In the genomic region with DNA sequence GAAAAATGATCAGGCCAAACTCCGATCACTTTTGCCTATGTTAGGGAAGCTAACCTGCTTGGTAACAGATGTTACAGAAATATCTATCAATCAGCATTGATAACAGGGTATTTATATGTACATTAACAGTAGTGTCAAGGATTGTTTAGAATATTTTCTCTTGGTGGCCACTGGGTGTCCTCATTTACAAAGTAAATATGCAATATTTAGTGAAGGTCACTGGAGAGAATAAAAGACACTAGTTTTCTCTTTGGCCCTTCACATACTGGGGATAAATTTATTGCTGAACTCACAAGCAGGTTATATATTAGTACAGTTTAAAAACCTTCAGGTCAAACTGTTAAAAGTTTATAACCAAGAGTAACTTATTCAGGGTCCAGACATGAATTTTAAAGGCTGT, we compare ENCODE assay signal across 8 cellular contexts.
DNase-seq lines count a peak whose midpoint lies in the region; ATAC-seq and TF ChIP-seq lines count a peak whose summit lies in the region.

No MANE protein-coding gene starts in this region.

- 44 to 50% methylated on average over 1 of the region's 1 CpG for WGBS in body of pancreas, 2 donors
- WGBS in liver = 92% methylated on average over 1 of the region's 1 CpG

- DNase-seq in activated CD8-positive, alpha-beta memory T cell treated with anti-CD3 and anti-CD28 coated beads, Interleukin-2, amount 10 ng/mL, durations not matched to agents 7 days and 5 days = no peak
- no peak for DNase-seq in activated CD8-positive, alpha-beta memory T cell treated with anti-CD3 and anti-CD28 coated beads, Interleukin-2, amount 50 U/mL, for 48 hours
- no peak for DNase-seq in body of pancreas
- DNase-seq in GM19240 (ENCODE audit: insufficient read length, low spot score) = no peak
- DNase-seq in NK-92 (lab: John Stamatoyannopoulos, UW; ENCODE audit: unreplicated experiment) = no peak
- no peak for DNase-seq in T-helper 9 cell

- H3K27me3 ChIP-seq in body of pancreas (no peaks in the 10 kb centered on the region), liver (ENCODE audit: control insufficient read depth in 4 of 4, insufficient read depth in 4 of 4, low read length in 3 of 4) (no peaks in the 10 kb centered on the region)

- TF ChIP-seq POLR2A in body of pancreas (IDR thresholded peaks at IDR 0.05) = no peak

- peak; percentile 69 to 73 for TF ChIP-seq RAD21 in liver (IDR thresholded peaks at IDR 0.05)

- peak; percentile 58 for ATAC-seq in activated CD8-positive, alpha-beta memory T cell treated with anti-CD3 and anti-CD28 coated beads, Interleukin-2, amount 10 ng/mL, durations not matched to agents 7 days and 5 days
- no peak for ATAC-seq in body of pancreas

- no peak overlapping the region for H3K9ac ChIP-seq in liver (ENCODE audit: low read depth in 1 of 2, low read length in 2 of 2)

- H3K9me3 ChIP-seq in body of pancreas (no peaks in the 10 kb centered on the region), liver (ENCODE audit: control insufficient read depth in 4 of 4, low read length in 3 of 4) (no peaks in the 10 kb centered on the region)

- H3K36me3 ChIP-seq in body of pancreas (replicated peaks in 1 of 2; ENCODE audit: insufficient read depth in 1 of 2, low read depth in 2 of 2) = no peaks in the 10 kb centered on the region
- peaks cover 0 to 12% (median 0%) of the 10 kb centered on the region in 4 donors for H3K36me3 ChIP-seq in liver (ENCODE audit: control insufficient read depth in 4 of 4, insufficient read depth in 3 of 4, low read depth in 1 of 4, low read length in 3 of 4)

- peaks cover 2% of the 10 kb centered on the region for H3K4me1 Mint-ChIP-seq in activated CD8-positive, alpha-beta memory T cell treated with anti-CD3 and anti-CD28 coated beads, Interleukin-2, amount 10 ng/mL, durations not matched to agents 7 days and 5 days

- peaks cover 1% of the 10 kb centered on the region for H3K36me3 Mint-ChIP-seq in activated CD8-positive, alpha-beta memory T cell treated with anti-CD3 and anti-CD28 coated beads, Interleukin-2, amount 10 ng/mL, durations not matched to agents 7 days and 5 days

- H3K4me1 ChIP-seq in body of pancreas (peaks cover 29% of the 10 kb centered on the region), liver (ENCODE audit: control insufficient read depth in 4 of 4, insufficient read depth in 4 of 4, low read length in 3 of 4) (peaks cover 0 to 7% (median 2%) of the 10 kb centered on the region in 4 donors)

- H3K4me3 ChIP-seq in body of pancreas = no peak overlapping the region
- H3K4me3 ChIP-seq in liver (ENCODE audit: low read depth in 1 of 3, low read length in 3 of 3) = no peak overlapping the region

- no peak overlapping the region for H3K4me3 Mint-ChIP-seq in activated CD8-positive, alpha-beta memory T cell treated with anti-CD3 and anti-CD28 coated beads, Interleukin-2, amount 10 ng/mL, durations not matched to agents 7 days and 5 days

- H3K27ac ChIP-seq in body of pancreas (no peak overlapping the region), liver (ENCODE audit: low read depth in 1 of 2, low read length in 2 of 2) (no peak overlapping the region)

- no peak overlapping the region for H3K27ac Mint-ChIP-seq in activated CD8-positive, alpha-beta memory T cell treated with anti-CD3 and anti-CD28 coated beads, Interleukin-2, amount 10 ng/mL, durations not matched to agents 7 days and 5 days

- H3K9me3 Mint-ChIP-seq in activated CD8-positive, alpha-beta memory T cell treated with anti-CD3 and anti-CD28 coated beads, Interleukin-2, amount 10 ng/mL, durations not matched to agents 7 days and 5 days (ENCODE audit: low read depth) = no peaks in the 10 kb centered on the region

- intact Hi-C loops in body of pancreas (cut with DNase I) = no loop called here

- peak; percentile 60 for TF ChIP-seq CTCF in LNCAP (IDR thresholded peaks at IDR 0.05)
- TF ChIP-seq CTCF in body of pancreas (IDR thresholded peaks at IDR 0.05) = peak in 6 of 7 experiments; percentile 12 to 49 (median 40)
- TF ChIP-seq CTCF in liver (IDR thresholded peaks at IDR 0.05; ENCODE audit: low read depth, low read length, missing input control) = peak; percentile 46

- CTCF ChIA-PET in activated CD8-positive, alpha-beta memory T cell treated with anti-CD3 and anti-CD28 coated beads, Interleukin-2, amount 10 ng/mL, durations not matched to agents 7 days and 5 days (lab: Charles Lee) = interaction anchor here (1.0 to 2.8 kb wide), 9 partner anchors 10 to 210 kb away, joined by 3 to 14 read pairs (median 5); no protein-coding TSS in a partner anchor

- H3K27me3 Mint-ChIP-seq in activated CD8-positive, alpha-beta memory T cell treated with anti-CD3 and anti-CD28 coated beads, Interleukin-2, amount 10 ng/mL, durations not matched to agents 7 days and 5 days = no peaks in the 10 kb centered on the region

TF ChIP-seq in liver, 16 proteins besides CTCF, POLR2A, EP300 and RAD21:
- TF ChIP-seq RXRA (IDR thresholded peaks at IDR 0.05) (peak in 1 of 2 donors; percentile 9), EGR1 (IDR thresholded peaks at IDR 0.05; ENCODE audit: low read depth in 2 of 2) (no peak), FOXA2 (IDR thresholded peaks at IDR 0.05) (peak; percentile 48)
